In genomic region chr16:88452485-88453216, GRCh38 we compare ENCODE assay signal across 1 cellular context.
TF ChIP-seq lines count a peak whose summit lies in the region.

No MANE protein-coding gene starts in this region.

TF ChIP-seq in K562, 482 proteins besides CTCF, POLR2A, EP300 and RAD21 (continued from another document):
- TF ChIP-seq THRA (IDR thresholded peaks at IDR 0.05) (no peak), HDAC6 (IDR thresholded peaks at IDR 0.05; ENCODE audit: low read depth, low read length) (no peak), TRIM24 (IDR thresholded peaks at IDR 0.05) (no peak), TBP (optimal IDR thresholded peaks at IDR 0.05; ENCODE audit: low read depth, low read length) (peak; percentile 52), RREB1 (CRISPR knock-in tag; IDR thresholded peaks at IDR 0.05) (no peak), ZNF408 (CRISPR knock-in tag; IDR thresholded peaks at IDR 0.05; ENCODE audit: low read depth) (no peak), ZNF354B (CRISPR knock-in tag; IDR thresholded peaks at IDR 0.05) (no peak), FOXP1 (CRISPR knock-in tag; IDR thresholded peaks at IDR 0.05) (peak; percentile 81; the same call in 1 of the 2 replicates), ZNF121 (CRISPR knock-in tag; conservative IDR thresholded peaks at IDR 0.05) (no peak), THRB (CRISPR knock-in tag; conservative IDR thresholded peaks at IDR 0.05) (no peak), MAFG (tag; conservative IDR thresholded peaks at IDR 0.05) (no peak), MAX (CRISPR knock-in tag; IDR thresholded peaks at IDR 0.05) (peak; percentile 100), ARID3A (IDR thresholded peaks at IDR 0.05; ENCODE audit: borderline replicate concordance, low read depth, low read length) (no peak), CHD2 (IDR thresholded peaks at IDR 0.05; ENCODE audit: low read depth, low read length) (peak; percentile 10; the same call in 1 of the 2 replicates), GTF2F1 (IDR thresholded peaks at IDR 0.05; ENCODE audit: low read depth, low read length) (no peak), FOXP4 (CRISPR knock-in tag; IDR thresholded peaks at IDR 0.05; ENCODE audit: borderline replicate concordance) (peak; percentile 95; the same call in 1 of the 2 replicates), SPI1 (IDR thresholded peaks at IDR 0.05; ENCODE audit: borderline replicate concordance, low read depth, low read length) (no peak), COPS2 (conservative IDR thresholded peaks at IDR 0.05) (no peak), HEY1 (CRISPR knock-in tag; IDR thresholded peaks at IDR 0.05; ENCODE audit: borderline replicate concordance) (no peak), ZNF695 (CRISPR knock-in tag; IDR thresholded peaks at IDR 0.05) (no peak), MTA1 (IDR thresholded peaks at IDR 0.05; ENCODE audit: borderline replicate concordance) (no peak), MECOM (CRISPR knock-in tag; IDR thresholded peaks at IDR 0.05) (no peak), ZNF436 (CRISPR knock-in tag; IDR thresholded peaks at IDR 0.05) (no peak), RBM22 (IDR thresholded peaks at IDR 0.05; ENCODE audit: low read depth, low read length, poor library complexity, severe bottlenecking) (no peak), ZMIZ1 (IDR thresholded peaks at IDR 0.05; ENCODE audit: low read depth in 2 of 2, low read length in 2 of 2) (no peak), TCF7 (IDR thresholded peaks at IDR 0.05; ENCODE audit: borderline replicate concordance) (no peak), NFRKB (IDR thresholded peaks at IDR 0.05; ENCODE audit: low read depth) (no peak), TCF3 (CRISPR knock-in tag; IDR thresholded peaks at IDR 0.05) (no peak), ZNF76 (CRISPR knock-in tag; IDR thresholded peaks at IDR 0.05; ENCODE audit: borderline replicate concordance) (no peak), ZNF445 (CRISPR knock-in tag; IDR thresholded peaks at IDR 0.05; ENCODE audit: low read depth) (no peak), ZNF239 (CRISPR knock-in tag; IDR thresholded peaks at IDR 0.05) (no peak), ZNF668 (CRISPR knock-in tag; IDR thresholded peaks at IDR 0.05) (no peak)
